19 cellular contexts compared by ENCODE assay signal in genomic region chr18:59674534-59674933, GRCh38. TPM values are rescaled to one million over a fixed set of nuclear protein-coding genes. Genes with fewer than 3 reads are reported as not detected.
A peak's percentile ranks its signal among the peaks of the same experiment; 100 is the strongest.
DNase-seq lines count a peak whose midpoint lies in the region; ATAC-seq and TF ChIP-seq lines count a peak whose summit lies in the region.
"Had no signal": no experiment of that assay in that cellular context is flagged by ENCODE, and none has a peak within 500 bp of the region (broad histone marks: within the 10 kb centered on the region; RNA-seq: fewer than 3 reads in every experiment).

No MANE protein-coding gene starts in this region.

- no peak overlapping the region for H4K8ac ChIP-seq in trophoblast cell (ENCODE audit: low read depth, low read length)

- no peak overlapping the region for H2AK5ac ChIP-seq in trophoblast cell (ENCODE audit: low read length)

- H3K27ac Mint-ChIP-seq in T-helper 17 cell: peak overlapping the region; percentile 59
- H3K27ac Mint-ChIP-seq: CD4-positive, alpha-beta memory T cell; GM23338; H9 had no signal

- no CpG with 5 or more reads among the region's 2 CpGs for WGBS in trophoblast cell (ENCODE audit: extremely low coverage, insufficient coverage, insufficient read length)

- no peak for ATAC-seq in T-helper 17 cell
- ATAC-seq: GM23338, HCT116 had no signal

- H3K9me3 ChIP-seq in T-helper 17 cell (ENCODE audit: control insufficient read depth, low read length, poor library complexity, severe bottlenecking): no peaks in the 10 kb centered on the region
- H3K9me3 ChIP-seq in trophoblast cell (ENCODE audit: insufficient read depth, low read depth, low read length): no peaks in the 10 kb centered on the region

- H3K23ac ChIP-seq in trophoblast cell (ENCODE audit: low read length): no peak overlapping the region

- peak overlapping the region; percentile 37 for H3K4ac ChIP-seq in trophoblast cell (ENCODE audit: low read depth, low read length)

- no peak overlapping the region for H2AFZ ChIP-seq in trophoblast cell (ENCODE audit: insufficient read depth, low read length, poor library complexity)
- H2AFZ ChIP-seq: GM23338 had no signal

- no peaks in the 10 kb centered on the region for H3K4me1 Mint-ChIP-seq in T-helper 17 cell
- H3K4me1 Mint-ChIP-seq: CD4-positive, alpha-beta memory T cell; GM23338; H9 had no signal

- H4K12ac ChIP-seq in trophoblast cell (ENCODE audit: low read depth, low read length): no peak overlapping the region

- no peak overlapping the region for H3K9ac ChIP-seq in trophoblast cell (ENCODE audit: low read length)

- DNase-seq in T-helper 17 cell (no peak), amniotic epithelial cell (ENCODE audit: low read depth) (peak; percentile 50), trophoblast cell (no peak), iPS-NIHi7 (ENCODE audit: extremely low spot score) (no peak), brain microvascular endothelial cell (no peak)
- DNase-seq in stimulated activated CD4-positive, alpha-beta T cell treated with anti-CD3 and anti-CD28 coated beads, Interleukin-4, amount 100 ng/mL, for 1 hour: no peak
- DNase-seq: C1 segment of cervical spinal cord; Calu3; CD4-positive, alpha-beta memory T cell; COR-L47; DMS53; DMS79 treated with DMSO at 0.1 percent for 48 hours; GF-D8; H9 had no signal

- no peak overlapping the region for H3K4me3 Mint-ChIP-seq in T-helper 17 cell
- H3K4me3 Mint-ChIP-seq: CD4-positive, alpha-beta memory T cell; GM23338; H9 had no signal

- H3K27me3 Mint-ChIP-seq in T-helper 17 cell: peaks cover 5% of the 10 kb centered on the region
- H3K27me3 Mint-ChIP-seq: CD4-positive, alpha-beta memory T cell had no signal

- H3K14ac ChIP-seq in trophoblast cell (ENCODE audit: low read length): no peak overlapping the region

- peaks cover 0 to 2% of the 10 kb centered on the region in 2 experiments for H3K36me3 ChIP-seq in trophoblast cell (ENCODE audit: control insufficient read depth in 1 of 2, insufficient read depth in 2 of 2, low read length in 2 of 2)
- no peaks in the 10 kb centered on the region for H3K36me3 ChIP-seq in brain microvascular endothelial cell (replicated peaks)

- no peak overlapping the region for H3K18ac ChIP-seq in trophoblast cell (ENCODE audit: low read length)

- no peaks in the 10 kb centered on the region for H3K27me3 ChIP-seq in trophoblast cell (ENCODE audit: insufficient read depth, low read length)
- no peaks in the 10 kb centered on the region for H3K27me3 ChIP-seq in brain microvascular endothelial cell (replicated peaks)

- H4K91ac ChIP-seq in trophoblast cell (ENCODE audit: low read depth, low read length): no peak overlapping the region

- TF ChIP-seq CTCF in brain microvascular endothelial cell (IDR thresholded peaks at IDR 0.05; ENCODE audit: low read depth, low read length, missing control alignments): no peak

- H3K36me3 Mint-ChIP-seq in T-helper 17 cell (ENCODE audit: low read depth): peaks cover 2% of the 10 kb centered on the region
- H3K36me3 Mint-ChIP-seq: CD4-positive, alpha-beta memory T cell had no signal

- H3K4me3 ChIP-seq in trophoblast cell (ENCODE audit: low read depth, low read length) (no peak overlapping the region), brain microvascular endothelial cell (ENCODE audit: low read depth, low read length) (no peak overlapping the region)
- H3K4me3 ChIP-seq: GM23338 had no signal

- no peak overlapping the region for H2BK120ac ChIP-seq in trophoblast cell (ENCODE audit: insufficient read depth, low read length, poor library complexity)

- H3K79me2 ChIP-seq in trophoblast cell (ENCODE audit: control insufficient read depth, insufficient read depth, low read length, poor library complexity): no peaks in the 10 kb centered on the region

- H3K79me1 ChIP-seq in trophoblast cell (ENCODE audit: low read length): no peaks in the 10 kb centered on the region

- H2BK5ac ChIP-seq in trophoblast cell (ENCODE audit: low read depth, low read length, poor library complexity): no peak overlapping the region

- H3K27ac ChIP-seq in trophoblast cell (ENCODE audit: low read depth, low read length): no peak overlapping the region
- H3K27ac ChIP-seq in brain microvascular endothelial cell: no peak overlapping the region

- in situ Hi-C loops in brain microvascular endothelial cell (cut with HindIII; ENCODE audit: low pct_ligation_motif_present, low sequenced_read_pairs): no loop called here

- H3K4me2 ChIP-seq in trophoblast cell (ENCODE audit: low read length): no peak overlapping the region
- H3K4me2 ChIP-seq: GM23338 had no signal

- H2BK12ac ChIP-seq in trophoblast cell (ENCODE audit: low read length): no peak overlapping the region

- no peaks in the 10 kb centered on the region for H3K4me1 ChIP-seq in trophoblast cell (ENCODE audit: control insufficient read depth in 1 of 2, insufficient read depth in 2 of 2, low read length in 2 of 2)

RNA-seq across cellular contexts. Expression of gene CCBE1, which starts 22.7 kb away (rescaled TPM):
- total RNA-seq in T-helper 17 cell: not detected
- polyA plus RNA-seq in trophoblast cell (2013): 13.0 and 15.2 TPM in 2 replicates
- total RNA-seq: A673; CD4-positive, alpha-beta memory T cell; G401; H4 had no signal
- polyA plus RNA-seq: CD4-positive, alpha-beta memory T cell had no signal
